Comparison of ENCODE assay signal across 16 cellular contexts in genomic region chr22:37351268-37351667, GRCh38.
"Had no signal": no experiment of that assay in that cellular context is flagged by ENCODE, and none has a peak within 500 bp of the region (broad histone marks: within the 10 kb centered on the region; RNA-seq: fewer than 3 reads in every experiment).

No MANE protein-coding gene starts in this region.

- H3K4me3 ChIP-seq: ascending aorta, colonic mucosa, esophagus squamous epithelium, gastrocnemius medialis, pancreas, psoas muscle, right atrium auricular region, tibial artery had no signal

- DNase-seq: activated CD4-positive, alpha-beta T cell treated with anti-CD3 and anti-CD28 coated beads for 1 hour; activated gamma-delta T cell treated with Interleukin-2 at 50 U/mL for 16 hours; activated T-cell treated with anti-CD3 and anti-CD28 coated beads, Interleukin-2, amount 50 U/mL, for 1 hour; colonic mucosa; esophagus squamous epithelium; gastrocnemius medialis; head of caudate nucleus; left cardiac atrium; pancreas; psoas muscle; stimulated activated CD4-positive, alpha-beta T cell treated with anti-CD3 and anti-CD28 coated beads, Interleukin-4, amount 100 ng/mL, for 4 hours; stimulated activated naive CD8-positive, alpha-beta T cell treated with anti-CD3 and anti-CD28 coated beads, Interleukin-15, Interleukin-2, amounts not matched to agents 100 U/mL and 50 U/mL, for 24 hours; substantia nigra; tibial artery had no signal

- H3K4me1 ChIP-seq: ascending aorta, colonic mucosa, gastrocnemius medialis, pancreas, psoas muscle, tibial artery had no signal

- H3K9me3 ChIP-seq: ascending aorta, colonic mucosa, esophagus squamous epithelium, gastrocnemius medialis, pancreas, psoas muscle, right atrium auricular region, tibial artery had no signal

- H3K36me3 ChIP-seq: ascending aorta, colonic mucosa, esophagus squamous epithelium, gastrocnemius medialis, pancreas, right atrium auricular region, tibial artery had no signal

- H3K27me3 ChIP-seq: ascending aorta, colonic mucosa, pancreas, right atrium auricular region had no signal

- H3K27ac ChIP-seq: ascending aorta, colonic mucosa, esophagus squamous epithelium, gastrocnemius medialis, pancreas, psoas muscle, right atrium auricular region, tibial artery had no signal
